ENCODE assay signal across 8 cellular contexts in genomic region chr2:135984199-135985017, GRCh38. TPM values are rescaled to one million over a fixed set of nuclear protein-coding genes. Genes with fewer than 3 reads are reported as not detected.
A peak's percentile ranks its signal among the peaks of the same experiment; 100 is the strongest.
DNase-seq lines count a peak whose midpoint lies in the region; ATAC-seq and TF ChIP-seq lines count a peak whose summit lies in the region.

No MANE protein-coding gene starts in this region.

- no peak for DNase-seq in GM12865 (ENCODE audit: low read depth)
- DNase-seq in Karpas-422 = no peak
- no peak for DNase-seq in natural killer cell treated with Interleukin-12 subunit alpha and Interleukin-12 subunit beta and Interleukin-15 and Interleukin-18, amount 100 ng/mL, for 72 hours (ENCODE audit: low spot score)
- no peak for DNase-seq in SIG-M5 (lab: John Stamatoyannopoulos, UW)
- no peak for DNase-seq in NCI-H2029 treated with DMSO at 0.1 percent for 48 hours (lab: John Stamatoyannopoulos, UW)
- DNase-seq in activated CD4-positive, alpha-beta T cell treated with anti-CD3 and anti-CD28 coated beads for 1 hour = no peak

- peak overlapping the region; percentile 89 for H3K9ac ChIP-seq in Karpas-422 (ENCODE audit: low read length)

- ATAC-seq in GM21737 (IDR thresholded peaks at IDR 0.05; ENCODE audit: unreplicated experiment) = peak; percentile 39
- ATAC-seq in natural killer cell treated with Interleukin-12 subunit alpha and Interleukin-12 subunit beta and Interleukin-15 and Interleukin-18, amount 100 ng/mL, for 72 hours = no peak

- peaks cover 22% of the 10 kb centered on the region for H3K36me3 Mint-ChIP-seq in natural killer cell treated with Interleukin-12 subunit alpha and Interleukin-12 subunit beta and Interleukin-15 and Interleukin-18, amount 100 ng/mL, for 72 hours

- no peaks in the 10 kb centered on the region for H3K9me3 Mint-ChIP-seq in natural killer cell treated with Interleukin-12 subunit alpha and Interleukin-12 subunit beta and Interleukin-15 and Interleukin-18, amount 100 ng/mL, for 72 hours

- H3K79me2 ChIP-seq in Karpas-422 (ENCODE audit: low read length) = peaks cover 57% of the 10 kb centered on the region

- no peaks in the 10 kb centered on the region for H4K20me1 ChIP-seq in Karpas-422 (ENCODE audit: insufficient read depth, low read depth, low read length)

- peak overlapping the region; percentile 84 for H3K4me3 ChIP-seq in GM12865 (ENCODE audit: low read depth, low read length)
- peak overlapping the region; percentile 78 for H3K4me3 ChIP-seq in Karpas-422 (ENCODE audit: low read length)

- peaks cover 58% of the 10 kb centered on the region for H3K4me1 ChIP-seq in Karpas-422 (ENCODE audit: low read length)

- H3K27ac Mint-ChIP-seq in natural killer cell treated with Interleukin-12 subunit alpha and Interleukin-12 subunit beta and Interleukin-15 and Interleukin-18, amount 100 ng/mL, for 72 hours = peak overlapping the region; percentile 99 to 100

- no peak for TF ChIP-seq CTCF in GM12865 (IDR thresholded peaks at IDR 0.05; ENCODE audit: insufficient read depth, low read depth, low read length, missing control alignments)

- H3K27ac ChIP-seq in Karpas-422 (ENCODE audit: low read length) = peak overlapping the region; percentile 81
- H3K27ac ChIP-seq in cingulate gyrus (ENCODE audit: low read depth, low read length) = peak overlapping the region; percentile 86

- no peaks in the 10 kb centered on the region for H3K27me3 Mint-ChIP-seq in natural killer cell treated with Interleukin-12 subunit alpha and Interleukin-12 subunit beta and Interleukin-15 and Interleukin-18, amount 100 ng/mL, for 72 hours

- peak overlapping the region; percentile 62; the same call in 1 of the 2 replicates for H2AFZ ChIP-seq in Karpas-422 (ENCODE audit: low read length)

- peaks cover 28 to 30% of the 10 kb centered on the region in 2 donors for H3K4me1 Mint-ChIP-seq in natural killer cell treated with Interleukin-12 subunit alpha and Interleukin-12 subunit beta and Interleukin-15 and Interleukin-18, amount 100 ng/mL, for 72 hours (ENCODE audit: low read depth in 2 of 2)

- peaks cover 32% of the 10 kb centered on the region for H3K36me3 ChIP-seq in Karpas-422 (ENCODE audit: insufficient read depth, low read length)

- H3K9me3 ChIP-seq in Karpas-422 (ENCODE audit: low read length) = no peaks in the 10 kb centered on the region

- H3K9me2 ChIP-seq in Karpas-422 (replicated peaks; ENCODE audit: insufficient read depth, low read length) = no peaks in the 10 kb centered on the region

- H3K4me2 ChIP-seq in Karpas-422 (ENCODE audit: low read depth, low read length, poor library complexity, severe bottlenecking) = peak overlapping the region; percentile 94

- H3K27me3 ChIP-seq in Karpas-422 (ENCODE audit: low read length) = no peaks in the 10 kb centered on the region

- H3K4me3 Mint-ChIP-seq in natural killer cell treated with Interleukin-12 subunit alpha and Interleukin-12 subunit beta and Interleukin-15 and Interleukin-18, amount 100 ng/mL, for 72 hours = peak overlapping the region; percentile 90

RNA-seq across cellular contexts. Expression of gene DARS1, which starts 1.0 kb away (rescaled TPM):
- 131 and 185 TPM in 2 replicates for total RNA-seq in Karpas-422 (2014; rRNA removed; shearing (Covaris generic); ENCODE audit: low replicate concordance)
- total RNA-seq in natural killer cell treated with Interleukin-12 subunit alpha and Interleukin-12 subunit beta and Interleukin-15 and Interleukin-18, amount 100 ng/mL, for 72 hours = 100 to 1,000 TPM; 113 to 116 TPM
